Comparison of ENCODE assay signal across 15 cellular contexts in genomic region chr11:35605691-35606090, GRCh38. TPM values are rescaled to one million over a fixed set of nuclear protein-coding genes. Genes with fewer than 3 reads are reported as not detected.
DNase-seq lines count a peak whose midpoint lies in the region; ATAC-seq, FAIRE-seq and TF ChIP-seq lines count a peak whose summit lies in the region.
"Had no signal": no experiment of that assay in that cellular context is flagged by ENCODE, and none has a peak within 500 bp of the region (broad histone marks: within the 10 kb centered on the region; RNA-seq: fewer than 3 reads in every experiment).

No MANE protein-coding gene starts in this region.

- intact Hi-C loops in IMR-90 (cut with micrococcal nuclease) (no loop called here), right cardiac atrium (cut with DNase I) (no loop called here)

- in situ Hi-C loops in IMR-90 (cut with MboI; ENCODE audit: low sequenced_read_pairs), result loop anchor here (25.0 kb wide), 1 partner anchor 857 kb away; no protein-coding TSS in a partner anchor
- in situ Hi-C loops in brain microvascular endothelial cell (cut with HindIII; ENCODE audit: low pct_ligation_motif_present, low sequenced_read_pairs), result loop anchor here (25.0 kb wide), 1 partner anchor 657 kb away; no protein-coding TSS in a partner anchor

- FAIRE-seq in HTR-8/SVneo (lab: Jason Lieb, UNC), result no peak
- FAIRE-seq: G401.6, H54, small intestine had no signal

- peak overlapping the region; percentile 73 for H2AFZ ChIP-seq in IMR-90 (replicated peaks; ENCODE audit: low read length, poor library complexity)

- H3K27ac ChIP-seq in IMR-90 (ENCODE audit: insufficient read depth, low read length), result no peak overlapping the region
- H3K27ac ChIP-seq in right cardiac atrium (ENCODE audit: low read length), result no peak overlapping the region
- H3K27ac ChIP-seq in brain microvascular endothelial cell, result no peak overlapping the region
- H3K27ac ChIP-seq: SJSA1 had no signal

- no TSS peak for BruUV-seq in IMR-90 (replicated peaks; lab: Mats Ljungman, UMichigan)

- ATAC-seq in IMR-90 (ENCODE audit: low read depth) (peak; percentile 42), right cardiac atrium (peak; percentile 46 to 85), GM19328 (IDR thresholded peaks at IDR 0.05; ENCODE audit: unreplicated experiment) (no peak)
- ATAC-seq: CD8-positive, alpha-beta T cell had no signal

- H3K9me3 ChIP-seq in IMR-90 (ENCODE audit: control insufficient read depth, insufficient read depth, low read length) (no peaks in the 10 kb centered on the region), right cardiac atrium (ENCODE audit: control insufficient read depth, low read length) (no peaks in the 10 kb centered on the region)
- H3K9me3 ChIP-seq: SJSA1 had no signal

- H3K36me3 ChIP-seq in IMR-90 (ENCODE audit: control insufficient read depth, insufficient read depth, low read length), result no peaks in the 10 kb centered on the region
- no peaks in the 10 kb centered on the region for H3K36me3 ChIP-seq in brain microvascular endothelial cell (replicated peaks)
- H3K36me3 ChIP-seq: SJSA1 had no signal

- CTCF ChIA-PET in IMR-90 (lab: Yijun Ruan, JAX), result interaction anchor here (1.3 kb wide), 1 partner anchor 216 kb away, joined by 3 read pairs; no protein-coding TSS in a partner anchor

- peak overlapping the region; percentile 75; the same call in 1 of the 2 replicates for H3K14ac ChIP-seq in IMR-90 (replicated peaks; ENCODE audit: low read depth, low read length)

- H3K56ac ChIP-seq in IMR-90 (ENCODE audit: extremely low read depth, insufficient read depth, low read length), result no peak overlapping the region

- peak overlapping the region; percentile 35; the same call in 1 of the 2 replicates for H2BK120ac ChIP-seq in IMR-90 (ENCODE audit: low read depth, low read length)

- H3K4me1 ChIP-seq in IMR-90 (ENCODE audit: control insufficient read depth, insufficient read depth, low read length), result peaks cover 2% of the 10 kb centered on the region; the same call in 1 of the 2 replicates
- H3K4me1 ChIP-seq in right cardiac atrium (ENCODE audit: control insufficient read depth, insufficient read depth, low read length), result no peaks in the 10 kb centered on the region
- H3K4me1 ChIP-seq: SJSA1 had no signal

- DNase-seq in IMR-90 (peak; percentile 59), cerebellar cortex (ENCODE audit: low spot score) (peak; percentile 24), right cardiac atrium (peak; percentile 40 to 73 (median 56)), skeletal muscle cell (ENCODE audit: low read depth) (peak; percentile 78), brain microvascular endothelial cell (no peak), HTR-8/SVneo (ENCODE audit: insufficient read length, low spot score) (no peak)
- DNase-seq: activated CD4-positive, alpha-beta T cell treated with anti-CD3 and anti-CD28 coated beads, Interleukin-2, amount 50 U/mL, for 48 hours; CD8-positive, alpha-beta T cell; endodermal cell; NCI-H187 treated with DMSO at 0.1 percent for 48 hours; small intestine had no signal

- no peak for TF ChIP-seq POLR2A in IMR-90 (IDR thresholded peaks at IDR 0.05; ENCODE audit: low read depth, low read length)

- no peaks in the 10 kb centered on the region for H4K20me1 ChIP-seq in IMR-90 (ENCODE audit: insufficient read depth, low read length)

- TF ChIP-seq CTCF in IMR-90 (conservative IDR thresholded peaks at IDR 0.05; ENCODE audit: low read depth, low read length) (no peak), brain microvascular endothelial cell (IDR thresholded peaks at IDR 0.05; ENCODE audit: low read depth, low read length, missing control alignments) (no peak)

- no peak overlapping the region for H3K9ac ChIP-seq in IMR-90 (ENCODE audit: low read depth, low read length)

- no peak overlapping the region for H3K18ac ChIP-seq in IMR-90 (ENCODE audit: low read depth, low read length)

- H3K4ac ChIP-seq in IMR-90 (ENCODE audit: low read depth, low read length), result no peak overlapping the region; the same call in 1 of the 2 replicates

- H3K9me1 ChIP-seq in IMR-90 (ENCODE audit: insufficient read depth, low read length), result no peaks in the 10 kb centered on the region

- POLR2A ChIA-PET in IMR-90 (lab: Charles Lee; ENCODE audit: unreplicated experiment), result no interaction called here

- peak overlapping the region in 1 of 2 experiments; percentile 45; a peak in 1 of 4 replicates for H4K8ac ChIP-seq in IMR-90 (ENCODE audit: low read depth in 2 of 2, low read length in 2 of 2)

- no peak overlapping the region for H2AK9ac ChIP-seq in IMR-90 (replicated peaks; ENCODE audit: low read depth, low read length, poor library complexity)

- H3K27me3 ChIP-seq in IMR-90 (ENCODE audit: control insufficient read depth, insufficient read depth, low read length) (peaks cover 7% of the 10 kb centered on the region; the same call in 1 of the 2 replicates), right cardiac atrium (ENCODE audit: control insufficient read depth, insufficient read depth) (no peaks in the 10 kb centered on the region), brain microvascular endothelial cell (replicated peaks) (no peaks in the 10 kb centered on the region)
- H3K27me3 ChIP-seq: SJSA1 had no signal

- H3K79me1 ChIP-seq in IMR-90 (ENCODE audit: low read depth in 1 of 2, low read length in 2 of 2), result no peaks in the 10 kb centered on the region

- no peak for TF ChIP-seq RAD21 in IMR-90 (IDR thresholded peaks at IDR 0.05; ENCODE audit: low read length)

- H4K5ac ChIP-seq in IMR-90 (ENCODE audit: low read depth, low read length), result no peak overlapping the region

- no peak overlapping the region for H4K91ac ChIP-seq in IMR-90 (ENCODE audit: insufficient read depth, low read depth, low read length)

- H2BK15ac ChIP-seq in IMR-90 (ENCODE audit: low read depth, low read length), result peak overlapping the region; percentile 44; the same call in 1 of the 3 replicates

- 80% methylated on average over 1 of the region's 5 CpGs; no CpG with 5 or more reads in 1 of the 2 experiments for WGBS in IMR-90 (ENCODE audit: extremely low coverage in 2 of 2, insufficient read length in 1 of 2), 2 experiments
- WGBS in right cardiac atrium, result 33% methylated on average over 5 of the region's 5 CpGs

- peak overlapping the region; percentile 38; the same call in 1 of the 2 replicates for H3K23ac ChIP-seq in IMR-90 (ENCODE audit: low read depth, low read length)

- no peak overlapping the region for H3K4me3 ChIP-seq in IMR-90 (ENCODE audit: insufficient read depth, low read depth, low read length)
- no peak overlapping the region for H3K4me3 ChIP-seq in right cardiac atrium (ENCODE audit: low read length)
- no peak overlapping the region for H3K4me3 ChIP-seq in skeletal muscle cell (ENCODE audit: low read depth, low read length)
- no peak overlapping the region for H3K4me3 ChIP-seq in brain microvascular endothelial cell (ENCODE audit: low read depth, low read length)
- H3K4me3 ChIP-seq: SJSA1 had no signal

- peak overlapping the region; percentile 50; the same call in 1 of the 2 replicates for H2BK20ac ChIP-seq in IMR-90 (ENCODE audit: low read depth, low read length)

- H2BK5ac ChIP-seq in IMR-90 (ENCODE audit: low read depth, low read length, poor library complexity, severe bottlenecking), result no peak overlapping the region

- no peak overlapping the region for H3K4me2 ChIP-seq in IMR-90 (ENCODE audit: low read depth, low read length)

- H2AK5ac ChIP-seq in IMR-90 (ENCODE audit: low read depth, low read length), result peak overlapping the region; percentile 28; the same call in 1 of the 2 replicates

- dilution Hi-C loops in IMR-90 (cut with HindIII; ENCODE audit: low sequenced_read_pairs, unreplicated experiment), result no loop called here

TF ChIP-seq in IMR-90, 13 proteins besides CTCF, POLR2A, EP300 and RAD21 (continues in another document):
- TF ChIP-seq CEBPB (IDR thresholded peaks at IDR 0.05; ENCODE audit: low read depth, low read length) (no peak), RFX5 (IDR thresholded peaks at IDR 0.05; ENCODE audit: low read depth, low read length) (no peak), CHD1 (IDR thresholded peaks at IDR 0.05; ENCODE audit: low read depth, low read length) (no peak), BHLHE40 (IDR thresholded peaks at IDR 0.05; ENCODE audit: low read depth, low read length) (no peak), SMC3 (IDR thresholded peaks at IDR 0.05; ENCODE audit: low read depth, low read length) (no peak), MAFK (IDR thresholded peaks at IDR 0.05; ENCODE audit: low read depth, low read length) (no peak), MAZ (IDR thresholded peaks at IDR 0.05; ENCODE audit: borderline replicate concordance, low read depth, low read length) (no peak), USF2 (IDR thresholded peaks at IDR 0.05; ENCODE audit: low read depth, low read length) (no peak), RCOR1 (IDR thresholded peaks at IDR 0.05; ENCODE audit: insufficient replicate concordance, low read length) (no peak), MXI1 (IDR thresholded peaks at IDR 0.05; ENCODE audit: borderline replicate concordance, low read depth, low read length) (no peak), NFE2L2 (IDR thresholded peaks at IDR 0.05; ENCODE audit: low read depth, low read length) (no peak)

RNA-seq across cellular contexts. Expression of gene FJX1, which starts 12.6 kb away (rescaled TPM):
- total RNA-seq in IMR-90 (2012; rRNA removed) (8.1 and 8.4 TPM in 2 replicates), right cardiac atrium (1 to 10 TPM in 3 of 4 donors, under 1 TPM in 1; 0.91 to 5.9 (median 1.5) TPM)
- polyA plus RNA-seq in IMR-90 (2012; rRNA removed) (11.2 and 14.2 TPM in 2 replicates), right cardiac atrium (0.95 TPM)
- polyA plus RNA-seq in IMR-90 (2012; cell fraction: cytosol; rRNA removed), result 16.5 and 30.3 TPM in 2 replicates
- 12.9 and 26.1 TPM in 2 replicates for polyA plus RNA-seq in IMR-90 (2012; cell fraction: nucleus; rRNA removed; ENCODE audit: low replicate concordance)
- total RNA-seq: CD8-positive, alpha-beta T cell had no signal

RNA-seq across cellular contexts. Expression of gene TRIM44, which starts 56.9 kb away (rescaled TPM):
- total RNA-seq in IMR-90 (2012; rRNA removed), result 99.4 and 104 TPM in 2 replicates
- polyA plus RNA-seq in IMR-90 (2012; rRNA removed), result 43.8 and 50.7 TPM in 2 replicates
- polyA plus RNA-seq in IMR-90 (2012; cell fraction: cytosol; rRNA removed), result 14.3 and 35.8 TPM in 2 replicates
- 14.1 and 56.8 TPM in 2 replicates for polyA plus RNA-seq in IMR-90 (2012; cell fraction: nucleus; rRNA removed; ENCODE audit: low replicate concordance)
- total RNA-seq in right cardiac atrium, result 10 to 100 TPM; 38.7 to 54.2 (median 41.5) TPM
- 8.7 TPM for polyA plus RNA-seq in right cardiac atrium

Comparison
In these comparisons a context has a peak if more than half of its experiments do, and no peak if none do; other contexts are left out.
1. DNase-seq: peak in IMR-90 (single experiment), cerebellar cortex (single experiment), right cardiac atrium (3 of 3) and skeletal muscle cell (single experiment); none in brain microvascular endothelial cell (single experiment) and HTR-8/SVneo (single experiment).